28 cellular contexts compared by ENCODE assay signal in the genomic region with DNA sequence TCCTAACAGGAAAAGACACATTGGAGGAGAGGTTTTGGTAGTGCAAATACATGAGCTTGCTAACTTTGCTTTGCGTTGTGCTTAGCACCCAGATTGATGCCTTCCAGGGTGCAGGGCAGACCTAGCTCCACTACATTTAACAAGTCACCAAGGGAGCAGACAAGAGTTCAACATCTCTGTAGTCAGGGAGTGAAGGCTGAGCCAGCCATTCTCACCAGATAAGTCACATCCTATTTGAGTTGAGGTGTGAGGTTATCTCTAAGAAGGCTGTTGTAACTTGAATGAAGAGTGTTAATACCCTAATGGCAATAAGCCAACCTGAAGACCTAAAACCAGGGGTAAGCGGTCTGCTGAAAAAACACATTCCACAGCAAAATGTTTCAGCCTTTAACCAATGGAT.
"Had no signal": no experiment of that assay in that cellular context is flagged by ENCODE, and none has a peak within 500 bp of the region (broad histone marks: within the 10 kb centered on the region; RNA-seq: fewer than 3 reads in every experiment).

No MANE protein-coding gene starts in this region.

- H3K36me3 Mint-ChIP-seq: neural progenitor cell; stimulated activated effector memory CD8-positive, alpha-beta T cell treated with anti-CD3 and anti-CD28 coated beads, Interleukin-12 subunit alpha, Interleukin-12 subunit beta, amount 100 ng/mL, for 72 hours; stimulated activated naive B cell treated with anti-CD40 and anti-IgM and Interleukin-4, amounts not matched to agents 10 μg/mL and 1 μg/mL and 100 μg/mL, for 72 hours had no signal

- H3K27ac ChIP-seq: neural progenitor cell, ovary, parathyroid adenoma, psoas muscle, right lobe of liver, sigmoid colon, stomach, thoracic aorta, thyroid gland, tibial nerve, upper lobe of left lung, vagina had no signal

- H3K27ac Mint-ChIP-seq: nephron; neural progenitor cell; progenitor cell of endocrine pancreas; stimulated activated effector memory CD8-positive, alpha-beta T cell treated with anti-CD3 and anti-CD28 coated beads, Interleukin-12 subunit alpha, Interleukin-12 subunit beta, amount 100 ng/mL, for 72 hours; stimulated activated naive B cell treated with anti-CD40 and anti-IgM and Interleukin-4, amounts not matched to agents 10 μg/mL and 1 μg/mL and 100 μg/mL, for 72 hours; stimulated activated naive CD8-positive, alpha-beta T cell treated with anti-CD3 and anti-CD28 coated beads, Interleukin-15, Interleukin-2, amounts not matched to agents 100 ng/mL and 50 ng/mL, for 24 hours had no signal

- H3K4me1 ChIP-seq: neural progenitor cell, parathyroid adenoma, psoas muscle, right lobe of liver, sigmoid colon, stomach, thyroid gland, tibial nerve, upper lobe of left lung, vagina had no signal

- FAIRE-seq: small intestine, urothelium cell line had no signal

- H3K4me1 Mint-ChIP-seq: neural progenitor cell; stimulated activated effector memory CD8-positive, alpha-beta T cell treated with anti-CD3 and anti-CD28 coated beads, Interleukin-12 subunit alpha, Interleukin-12 subunit beta, amount 100 ng/mL, for 72 hours; stimulated activated naive B cell treated with anti-CD40 and anti-IgM and Interleukin-4, amounts not matched to agents 10 μg/mL and 1 μg/mL and 100 μg/mL, for 72 hours had no signal

- DNase-seq: occipital lobe; ovary; posterior cingulate gyrus; psoas muscle; right cardiac atrium; right lobe of liver; sigmoid colon; small intestine; stimulated activated CD4-positive, alpha-beta T cell treated with anti-CD3 and anti-CD28 coated beads, Interleukin-15, amount 100 ng/mL, for 24 hours; stimulated activated CD4-positive, alpha-beta T cell treated with anti-CD3 and anti-CD28 coated beads, Interleukin-2, amount 100 ng/mL, for 24 hours; stimulated activated CD4-positive, alpha-beta T cell treated with anti-CD3 and anti-CD28 coated beads, Interleukin-2, amount 100 ng/mL, for 48 hours; stimulated activated CD4-positive, alpha-beta T cell treated with anti-CD3 and anti-CD28 coated beads, Interleukin-4, amount 100 ng/mL, for 24 hours; stimulated activated naive B cell treated with anti-CD40 and anti-IgM and Interleukin-4, amounts not matched to agents 10 μg/mL and 1 μg/mL and 100 μg/mL, for 72 hours; stimulated activated naive CD4-positive, alpha-beta T cell treated with Interleukin-2 at 50 U/mL for 16 hours; stomach; thyroid gland; trophoblast cell; upper lobe of left lung had no signal

- H3K36me3 ChIP-seq: neural progenitor cell, ovary, right lobe of liver, sigmoid colon, stomach, thoracic aorta, thyroid gland, tibial nerve, upper lobe of left lung, vagina had no signal

- H2AFZ ChIP-seq: neural progenitor cell, parathyroid adenoma had no signal

- H3K9me3 ChIP-seq: ovary, psoas muscle, right lobe of liver, sigmoid colon, stomach, thoracic aorta, thyroid gland, tibial nerve, upper lobe of left lung, vagina had no signal

- H3K27me3 Mint-ChIP-seq: progenitor cell of endocrine pancreas; stimulated activated naive B cell treated with anti-CD40 and anti-IgM and Interleukin-4, amounts not matched to agents 10 μg/mL and 1 μg/mL and 100 μg/mL, for 72 hours had no signal

- H3K9ac ChIP-seq: neural progenitor cell, parathyroid adenoma had no signal

- H3K4me3 ChIP-seq: neural progenitor cell, ovary, psoas muscle, right lobe of liver, sigmoid colon, stomach, thoracic aorta, thyroid gland, tibial nerve, upper lobe of left lung, vagina had no signal

- H3K9me3 Mint-ChIP-seq: neural progenitor cell; stimulated activated naive CD8-positive, alpha-beta T cell treated with anti-CD3 and anti-CD28 coated beads, Interleukin-15, Interleukin-2, amounts not matched to agents 100 ng/mL and 50 ng/mL, for 24 hours had no signal

- H3K4me3 Mint-ChIP-seq: nephron; neural progenitor cell; stimulated activated effector memory CD8-positive, alpha-beta T cell treated with anti-CD3 and anti-CD28 coated beads, Interleukin-12 subunit alpha, Interleukin-12 subunit beta, amount 100 ng/mL, for 72 hours; stimulated activated naive B cell treated with anti-CD40 and anti-IgM and Interleukin-4, amounts not matched to agents 10 μg/mL and 1 μg/mL and 100 μg/mL, for 72 hours; stimulated activated naive CD8-positive, alpha-beta T cell treated with anti-CD3 and anti-CD28 coated beads, Interleukin-15, Interleukin-2, amounts not matched to agents 100 ng/mL and 50 ng/mL, for 24 hours had no signal

- H3K27me3 ChIP-seq: neural progenitor cell, ovary, right lobe of liver, sigmoid colon, stomach, thyroid gland, tibial nerve, upper lobe of left lung, vagina had no signal

- H3K4me2 ChIP-seq: neural progenitor cell had no signal

- ATAC-seq: psoas muscle; right cardiac atrium; right lobe of liver; stimulated activated effector memory CD8-positive, alpha-beta T cell treated with anti-CD3 and anti-CD28 coated beads, Interleukin-12 subunit alpha, Interleukin-12 subunit beta, amount 100 ng/mL, for 72 hours; stimulated activated naive B cell treated with anti-CD40 and anti-IgM and Interleukin-4, amounts not matched to agents 10 μg/mL and 1 μg/mL and 100 μg/mL, for 72 hours had no signal
